ENCODE assay signal across 15 cellular contexts in the genomic region with DNA sequence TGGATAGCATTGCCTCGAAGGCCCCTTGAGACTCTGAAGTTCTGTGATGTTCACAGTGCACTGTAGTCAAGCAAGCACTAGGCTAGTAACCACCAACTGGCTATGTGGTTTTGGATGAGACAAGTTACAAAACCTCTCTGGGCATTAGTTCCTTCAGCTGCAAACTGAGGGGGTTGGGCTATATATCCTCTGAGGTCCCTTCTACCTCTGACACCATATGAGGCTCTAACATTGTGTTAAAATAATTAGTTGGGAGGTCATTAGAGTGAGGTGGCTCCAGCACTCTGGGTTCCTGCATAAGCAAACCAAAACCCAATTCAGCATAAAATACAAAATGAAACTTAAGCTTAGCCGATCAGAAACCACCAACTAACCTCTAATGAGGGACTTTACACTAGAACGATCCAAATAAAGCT.
DNase-seq lines count a peak whose midpoint lies in the region; ATAC-seq lines count a peak whose summit lies in the region.
"Had no signal": no experiment of that assay in that cellular context is flagged by ENCODE, and none has a peak within 500 bp of the region (broad histone marks: within the 10 kb centered on the region; RNA-seq: fewer than 3 reads in every experiment).

No MANE protein-coding gene starts in this region.

- intact Hi-C loops in Right ventricle myocardium superior (cut with DNase I), result no loop called here

- DNase-seq in SKM-1 (lab: John Stamatoyannopoulos, UW; ENCODE audit: unreplicated experiment), result peak; percentile 84
- no peak for DNase-seq in DMS79 (lab: John Stamatoyannopoulos, UW)
- DNase-seq in DMS53 treated with DMSO at 0.1 percent for 48 hours (lab: John Stamatoyannopoulos, UW; ENCODE audit: unreplicated experiment), result no peak
- DNase-seq in globus pallidus (ENCODE audit: low spot score), result no peak
- DNase-seq in Right ventricle myocardium superior, result no peak
- DNase-seq: CD4-positive, CD25-positive, alpha-beta regulatory T cell; mesendoderm; NCI-H187; stimulated activated CD4-positive, alpha-beta T cell treated with anti-CD3 and anti-CD28 coated beads, Interleukin-2, amount 100 ng/mL, for 24 hours; T-helper 2 cell had no signal

- ATAC-seq in GM18517 (IDR thresholded peaks at IDR 0.05; ENCODE audit: unreplicated experiment), result peak; percentile 79
- peak; percentile 60 for ATAC-seq in GM21528 (IDR thresholded peaks at IDR 0.05; ENCODE audit: low FRiP score, unreplicated experiment)
- ATAC-seq in HG03159 (IDR thresholded peaks at IDR 0.05; ENCODE audit: unreplicated experiment), result peak; percentile 80
- ATAC-seq in Right ventricle myocardium superior (ENCODE audit: poor library complexity), result no peak
- ATAC-seq: GM23338, Panc1 had no signal
